ENCODE assay signal across 20 cellular contexts in the genomic region with DNA sequence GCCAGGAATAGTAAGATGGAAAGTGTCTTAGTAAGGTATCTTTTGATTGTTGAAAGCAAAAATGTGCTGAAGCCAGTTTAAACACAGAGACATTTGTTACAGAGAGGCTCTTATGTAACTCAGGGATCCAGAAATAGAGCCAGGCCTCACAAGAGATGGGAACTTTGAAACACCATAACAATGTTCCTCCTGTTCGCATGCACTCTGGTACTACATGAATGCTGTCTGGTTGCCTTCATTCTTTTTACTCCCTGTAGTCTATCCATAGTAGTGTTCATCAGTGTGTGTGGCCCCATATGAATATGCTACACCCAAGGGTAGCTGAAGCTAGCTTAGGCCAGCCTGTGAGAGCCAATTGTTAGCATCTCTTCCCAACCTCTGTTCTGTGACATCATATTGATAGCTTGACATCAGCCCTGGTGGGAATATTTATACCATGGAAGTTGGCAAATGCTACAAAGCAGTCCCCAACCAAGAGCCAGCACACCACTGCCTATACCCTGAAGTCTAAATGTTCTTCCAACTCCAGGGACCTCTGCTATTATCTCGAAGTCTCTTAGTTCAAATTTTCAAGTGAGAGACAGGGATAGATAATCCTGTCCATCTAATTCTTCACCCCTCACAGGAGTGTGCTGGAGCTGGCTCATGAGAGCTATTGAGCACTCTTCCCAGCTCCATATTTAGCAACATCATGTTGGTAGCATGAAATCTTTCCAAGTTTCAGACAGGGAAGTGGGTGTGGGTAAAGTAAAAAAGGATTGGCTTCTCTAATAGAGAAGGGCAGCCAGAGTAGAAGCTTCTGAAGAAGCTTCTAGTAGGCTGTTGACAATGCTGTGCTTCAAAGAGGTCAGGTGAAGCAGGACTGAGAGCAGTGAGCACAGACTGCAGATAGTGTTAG. TPM values are rescaled to one million over a fixed set of nuclear protein-coding genes. Genes with fewer than 3 reads are reported as not detected.
A peak's percentile ranks its signal among the peaks of the same experiment; 100 is the strongest.
DNase-seq lines count a peak whose midpoint lies in the region; ATAC-seq, FAIRE-seq and TF ChIP-seq lines count a peak whose summit lies in the region.
"Had no signal": no experiment of that assay in that cellular context is flagged by ENCODE, and none has a peak within 500 bp of the region (broad histone marks: within the 10 kb centered on the region; RNA-seq: fewer than 3 reads in every experiment).

No MANE protein-coding gene starts in this region.

- peak; percentile 35 for ATAC-seq in left lobe of liver
- ATAC-seq in GM21526 (IDR thresholded peaks at IDR 0.05; ENCODE audit: low FRiP score, unreplicated experiment) = no peak
- ATAC-seq: CD8-positive, alpha-beta T cell had no signal

- no peak overlapping the region for H3K4me3 Mint-ChIP-seq in activated T-helper 1 cell treated with anti-CD3 and anti-CD28 coated beads, Interleukin-12 subunit alpha, Interleukin-12 subunit beta, Interleukin-2, Interleukin-4 antibody, amounts not matched to agents 30 ng/mL and 10 ng/mL and 1 ng/mL, durations not matched to agents 14 hours and 24 hours and 36 hours
- no peak overlapping the region for H3K4me3 Mint-ChIP-seq in endothelial cell (ENCODE audit: unreplicated experiment)
- H3K4me3 Mint-ChIP-seq: CD8-positive, alpha-beta T cell; central memory CD8-positive, alpha-beta T cell; T-helper 1 cell treated with Interleukin-12 subunit alpha and Interleukin-12 subunit beta and Interleukin-4 antibody, amounts not matched to agents 30 μg/mL and 1 μg/mL, for 36 hours had no signal

- H3K4me1 Mint-ChIP-seq in activated T-helper 1 cell treated with anti-CD3 and anti-CD28 coated beads, Interleukin-12 subunit alpha, Interleukin-12 subunit beta, Interleukin-2, Interleukin-4 antibody, amounts not matched to agents 30 ng/mL and 10 ng/mL and 1 ng/mL, durations not matched to agents 14 hours and 24 hours and 36 hours (ENCODE audit: low read depth) = peaks cover 19% of the 10 kb centered on the region
- no peaks in the 10 kb centered on the region for H3K4me1 Mint-ChIP-seq in endothelial cell (ENCODE audit: unreplicated experiment)

- peaks cover 42% of the 10 kb centered on the region for H3K36me3 Mint-ChIP-seq in activated T-helper 1 cell treated with anti-CD3 and anti-CD28 coated beads, Interleukin-12 subunit alpha, Interleukin-12 subunit beta, Interleukin-2, Interleukin-4 antibody, amounts not matched to agents 30 ng/mL and 10 ng/mL and 1 ng/mL, durations not matched to agents 14 hours and 24 hours and 36 hours (ENCODE audit: low read depth)
- peaks cover 42% of the 10 kb centered on the region for H3K36me3 Mint-ChIP-seq in endothelial cell (ENCODE audit: low read depth, unreplicated experiment)

- no peak for TF ChIP-seq CTCF in endothelial cell (IDR thresholded peaks at IDR 0.05; ENCODE audit: unreplicated experiment)

- H3K9me3 ChIP-seq in skeletal muscle tissue (ENCODE audit: control insufficient read depth in 3 of 3, low read length in 3 of 3) (no peaks in the 10 kb centered on the region), MG63 (no peaks in the 10 kb centered on the region)
- H3K9me3 ChIP-seq: right lobe of liver, tibial nerve had no signal

- H3K9ac ChIP-seq in skeletal muscle tissue (ENCODE audit: low read depth in 1 of 3, low read length in 3 of 3) = no peak overlapping the region

- H3K27me3 Mint-ChIP-seq in activated T-helper 1 cell treated with anti-CD3 and anti-CD28 coated beads, Interleukin-12 subunit alpha, Interleukin-12 subunit beta, Interleukin-2, Interleukin-4 antibody, amounts not matched to agents 30 ng/mL and 10 ng/mL and 1 ng/mL, durations not matched to agents 14 hours and 24 hours and 36 hours (ENCODE audit: insufficient read depth) = no peaks in the 10 kb centered on the region
- no peaks in the 10 kb centered on the region for H3K27me3 Mint-ChIP-seq in endothelial cell (ENCODE audit: unreplicated experiment)
- H3K27me3 Mint-ChIP-seq: central memory CD8-positive, alpha-beta T cell had no signal

- H3K36me3 ChIP-seq in skeletal muscle tissue (ENCODE audit: control insufficient read depth in 3 of 3, insufficient read depth in 3 of 3, low read length in 3 of 3) (peaks cover 35 to 52% (median 45%) of the 10 kb centered on the region in 3 donors), MG63 (peaks cover 93% of the 10 kb centered on the region)

- H3K27ac Mint-ChIP-seq in activated T-helper 1 cell treated with anti-CD3 and anti-CD28 coated beads, Interleukin-12 subunit alpha, Interleukin-12 subunit beta, Interleukin-2, Interleukin-4 antibody, amounts not matched to agents 30 ng/mL and 10 ng/mL and 1 ng/mL, durations not matched to agents 14 hours and 24 hours and 36 hours = peak overlapping the region; percentile 40
- peak overlapping the region; percentile 76 for H3K27ac Mint-ChIP-seq in endothelial cell (ENCODE audit: unreplicated experiment)
- H3K27ac Mint-ChIP-seq: CD8-positive, alpha-beta T cell; T-helper 1 cell treated with Interleukin-12 subunit alpha and Interleukin-12 subunit beta and Interleukin-4 antibody, amounts not matched to agents 30 μg/mL and 1 μg/mL, for 36 hours had no signal

- H3K4me3 ChIP-seq in skeletal muscle tissue (ENCODE audit: low read length in 3 of 3) = no peak overlapping the region
- H3K4me3 ChIP-seq in MG63 = no peak overlapping the region
- H3K4me3 ChIP-seq: lung, right lobe of liver, tibial nerve had no signal

- no peak for DNase-seq in activated T-helper 1 cell treated with anti-CD3 and anti-CD28 coated beads, Interleukin-12 subunit alpha, Interleukin-12 subunit beta, Interleukin-2, Interleukin-4 antibody, amounts not matched to agents 30 ng/mL and 10 ng/mL and 1 ng/mL, durations not matched to agents 14 hours and 24 hours and 36 hours (ENCODE audit: low spot score)
- DNase-seq in endothelial cell (ENCODE audit: low spot score) (no peak), left lobe of liver (ENCODE audit: low spot score) (no peak), MG63 (no peak), GM19239 (ENCODE audit: insufficient read length, low spot score) (no peak)
- DNase-seq: activated CD4-positive, alpha-beta T cell treated with anti-CD3 and anti-CD28 coated beads, Interleukin-2, amount 50 U/mL, for 1 hour; activated gamma-delta T cell treated with Interleukin-2 at 50 U/mL for 16 hours; amniotic stem cell; CD8-positive, alpha-beta T cell; KBM-7; NCI-H748 treated with DMSO at 0.1 percent for 48 hours; occipital lobe; right lobe of liver had no signal

- no peaks in the 10 kb centered on the region for H3K9me3 Mint-ChIP-seq in activated T-helper 1 cell treated with anti-CD3 and anti-CD28 coated beads, Interleukin-12 subunit alpha, Interleukin-12 subunit beta, Interleukin-2, Interleukin-4 antibody, amounts not matched to agents 30 ng/mL and 10 ng/mL and 1 ng/mL, durations not matched to agents 14 hours and 24 hours and 36 hours
- no peaks in the 10 kb centered on the region for H3K9me3 Mint-ChIP-seq in endothelial cell (ENCODE audit: unreplicated experiment)
- H3K9me3 Mint-ChIP-seq: CD8-positive, alpha-beta T cell; central memory CD8-positive, alpha-beta T cell; T-helper 1 cell treated with Interleukin-12 subunit alpha and Interleukin-12 subunit beta and Interleukin-4 antibody, amounts not matched to agents 30 μg/mL and 1 μg/mL, for 36 hours had no signal

- no peak for FAIRE-seq in GM19239 (lab: Jason Lieb, UNC)
- FAIRE-seq: GM12892 had no signal

- H3K27me3 ChIP-seq in skeletal muscle tissue (ENCODE audit: control insufficient read depth in 3 of 3, insufficient read depth in 3 of 3, low read length in 3 of 3) = no peaks in the 10 kb centered on the region
- no peaks in the 10 kb centered on the region for H3K27me3 ChIP-seq in MG63
- H3K27me3 ChIP-seq: right lobe of liver, tibial nerve had no signal

- peaks cover 13 to 18% (median 17%) of the 10 kb centered on the region in 3 donors for H3K4me1 ChIP-seq in skeletal muscle tissue (ENCODE audit: control insufficient read depth in 3 of 3, insufficient read depth in 3 of 3, low read length in 3 of 3)

- intact Hi-C loops in activated T-helper 1 cell treated with anti-CD3 and anti-CD28 coated beads, Interleukin-12 subunit alpha, Interleukin-12 subunit beta, Interleukin-2, Interleukin-4 antibody, amounts not matched to agents 30 ng/mL and 10 ng/mL and 1 ng/mL, durations not matched to agents 14 hours and 24 hours and 36 hours (cut with micrococcal nuclease) = no loop called here

- peak overlapping the region; percentile 51 for H3K27ac ChIP-seq in skeletal muscle tissue (ENCODE audit: low read depth, low read length)
- H3K27ac ChIP-seq: right lobe of liver, tibial nerve had no signal

RNA-seq across cellular contexts. Expression of a gene that starts 7.0 kb away (rescaled TPM):
- total RNA-seq in activated T-helper 1 cell treated with anti-CD3 and anti-CD28 coated beads, Interleukin-12 subunit alpha, Interleukin-12 subunit beta, Interleukin-2, Interleukin-4 antibody, amounts not matched to agents 30 ng/mL and 10 ng/mL and 1 ng/mL, durations not matched to agents 14 hours and 24 hours and 36 hours = 34.9 and 39.9 TPM in 2 replicates
- total RNA-seq in endothelial cell (ENCODE audit: unreplicated experiment) (22.5 TPM), left lobe of liver (12.4 TPM), skeletal muscle tissue (16.7 TPM)
- total RNA-seq in MG63 (2014; rRNA removed; shearing (Covaris generic); ENCODE audit: low replicate concordance) = 39.2 and 48.8 TPM in 2 replicates

RNA-seq across cellular contexts. Expression of a gene that starts 7.1 kb away (rescaled TPM):
- total RNA-seq in activated T-helper 1 cell treated with anti-CD3 and anti-CD28 coated beads, Interleukin-12 subunit alpha, Interleukin-12 subunit beta, Interleukin-2, Interleukin-4 antibody, amounts not matched to agents 30 ng/mL and 10 ng/mL and 1 ng/mL, durations not matched to agents 14 hours and 24 hours and 36 hours = 30.3 and 32.1 TPM in 2 replicates
- 11.6 TPM for total RNA-seq in endothelial cell (ENCODE audit: unreplicated experiment)
- 4.2 TPM for total RNA-seq in left lobe of liver
- 5.7 TPM for total RNA-seq in skeletal muscle tissue
- 5.9 and 21.6 TPM in 2 replicates for total RNA-seq in MG63 (2014; rRNA removed; shearing (Covaris generic); ENCODE audit: low replicate concordance)
